11 cellular contexts compared by ENCODE assay signal in genomic region chr18:48546411-48546810, GRCh38. TPM values are rescaled to one million over a fixed set of nuclear protein-coding genes. Genes with fewer than 3 reads are reported as not detected.
DNase-seq lines count a peak whose midpoint lies in the region; ATAC-seq, FAIRE-seq and TF ChIP-seq lines count a peak whose summit lies in the region.
"Had no signal": no experiment of that assay in that cellular context is flagged by ENCODE, and none has a peak within 500 bp of the region (broad histone marks: within the 10 kb centered on the region; RNA-seq: fewer than 3 reads in every experiment).

No MANE protein-coding gene starts in this region.

- no TSS peak for BruUV-seq in A673 (replicated peaks; lab: Mats Ljungman, UMichigan)
- no TSS peak for BruUV-seq in endothelial cell of umbilical vein (replicated peaks; lab: Mats Ljungman, UMichigan)

- no peaks in the 10 kb centered on the region for H3K36me3 ChIP-seq in A673 (ENCODE audit: insufficient read depth, low read length, poor library complexity, severe bottlenecking)
- no peaks in the 10 kb centered on the region for H3K36me3 ChIP-seq in endothelial cell of umbilical vein (ENCODE audit: control insufficient read depth in 2 of 2, extremely low read depth in 1 of 2, insufficient read depth in 2 of 2, low read length in 2 of 2)
- H3K36me3 ChIP-seq in mesodermal cell (ENCODE audit: control insufficient read depth, insufficient read depth, low read length): peaks cover 21% of the 10 kb centered on the region
- H3K36me3 ChIP-seq in MM.1S (replicated peaks; ENCODE audit: insufficient read depth, low read length): no peaks in the 10 kb centered on the region

- peak overlapping the region; percentile 76 for H3K9ac ChIP-seq in endothelial cell of umbilical vein (replicated peaks; ENCODE audit: extremely low read depth, insufficient read depth, low read length)
- H3K9ac ChIP-seq in MM.1S (ENCODE audit: low read length): no peak overlapping the region

- H3K79me2 ChIP-seq in endothelial cell of umbilical vein (ENCODE audit: control insufficient read depth, insufficient read depth, low read length): peaks cover 44% of the 10 kb centered on the region
- no peaks in the 10 kb centered on the region for H3K79me2 ChIP-seq in MM.1S (ENCODE audit: low read length)

- ATAC-seq in stimulated activated effector memory CD8-positive, alpha-beta T cell treated with anti-CD3 and anti-CD28 coated beads, Interleukin-12 subunit alpha, Interleukin-12 subunit beta, amount 100 ng/mL, for 72 hours: no peak

- H3K9me3 Mint-ChIP-seq in stimulated activated effector memory CD8-positive, alpha-beta T cell treated with anti-CD3 and anti-CD28 coated beads, Interleukin-12 subunit alpha, Interleukin-12 subunit beta, amount 100 ng/mL, for 72 hours: no peaks in the 10 kb centered on the region
- H3K9me3 Mint-ChIP-seq: activated CD4-positive, alpha-beta memory T cell treated with anti-CD3 and anti-CD28 coated beads for 36 hours had no signal

- no peaks in the 10 kb centered on the region for H4K20me1 ChIP-seq in endothelial cell of umbilical vein (replicated peaks; ENCODE audit: control insufficient read depth, extremely low read depth, insufficient read depth, low read length)
- H4K20me1 ChIP-seq in MM.1S (ENCODE audit: insufficient read depth, low read length): no peaks in the 10 kb centered on the region

- no peaks in the 10 kb centered on the region for H3K9me2 ChIP-seq in MM.1S (replicated peaks; ENCODE audit: insufficient read depth, low read length)

- no peak overlapping the region for H3K4me3 Mint-ChIP-seq in stimulated activated effector memory CD8-positive, alpha-beta T cell treated with anti-CD3 and anti-CD28 coated beads, Interleukin-12 subunit alpha, Interleukin-12 subunit beta, amount 100 ng/mL, for 72 hours
- H3K4me3 Mint-ChIP-seq: activated CD4-positive, alpha-beta memory T cell treated with anti-CD3 and anti-CD28 coated beads for 36 hours; B cell had no signal

- CTCF ChIA-PET in A673 (lab: Charles Lee): no interaction called here
- CTCF ChIA-PET in endothelial cell of umbilical vein (lab: Charles Lee): interaction anchor here (0.8 to 2.8 kb wide), 10 partner anchors 9 to 118 kb away, joined by 3 to 11 read pairs (median 4); no protein-coding TSS in a partner anchor

- H3K4me1 Mint-ChIP-seq in stimulated activated effector memory CD8-positive, alpha-beta T cell treated with anti-CD3 and anti-CD28 coated beads, Interleukin-12 subunit alpha, Interleukin-12 subunit beta, amount 100 ng/mL, for 72 hours: peaks cover 11% of the 10 kb centered on the region

- POLR2A ChIA-PET in A673 (lab: Charles Lee; ENCODE audit: low non-redundant PET) (no interaction called here), endothelial cell of umbilical vein (lab: Charles Lee) (interaction anchor here (1.2 kb wide), 1 partner anchor 15 kb away, joined by 4 read pairs; no protein-coding TSS in a partner anchor)

- H2AFZ ChIP-seq in endothelial cell of umbilical vein (ENCODE audit: low read depth, low read length) (no peak overlapping the region), MM.1S (ENCODE audit: low read length) (no peak overlapping the region)

- intact Hi-C loops in A673 (cut with micrococcal nuclease; ENCODE audit: unreplicated experiment) (no loop called here), endothelial cell of umbilical vein (cut with micrococcal nuclease) (loop anchor here (10.0 kb wide), 2 partner anchors 612 to 918 kb away; partner anchors contain the start of genes DYM and SMAD2)

- TF ChIP-seq CTCF in A673 (conservative IDR thresholded peaks at IDR 0.05; ENCODE audit: low read depth, low read length) (no peak), endothelial cell of umbilical vein (IDR thresholded peaks at IDR 0.05; ENCODE audit: extremely low read depth in 1 of 2, insufficient read depth in 1 of 2, low read depth in 1 of 2, low read length in 2 of 2) (no peak), MM.1S (IDR thresholded peaks at IDR 0.05; ENCODE audit: low read length) (no peak)

- no peak overlapping the region for H3K27ac Mint-ChIP-seq in stimulated activated effector memory CD8-positive, alpha-beta T cell treated with anti-CD3 and anti-CD28 coated beads, Interleukin-12 subunit alpha, Interleukin-12 subunit beta, amount 100 ng/mL, for 72 hours
- H3K27ac Mint-ChIP-seq: activated CD4-positive, alpha-beta memory T cell treated with anti-CD3 and anti-CD28 coated beads for 36 hours; B cell had no signal

- dilution Hi-C loops in endothelial cell of umbilical vein (cut with MboI; ENCODE audit: extremely low pct_ligation_motif_present, low sequenced_read_pairs): no loop called here

- no peak for FAIRE-seq in endothelial cell of umbilical vein (lab: Jason Lieb, UNC)

- H3K9me1 ChIP-seq in endothelial cell of umbilical vein (replicated peaks; ENCODE audit: control insufficient read depth, extremely low read depth, insufficient read depth, low read length): no peaks in the 10 kb centered on the region

- H3F3A ChIP-seq in MM.1S (ENCODE audit: insufficient read depth, low read length): no peaks in the 10 kb centered on the region; the same call in 1 of the 2 replicates

- DNase-seq in A673 (ENCODE audit: low spot score) (peak; percentile 40), M059J (ENCODE audit: low read depth) (peak; percentile 57), endothelial cell of umbilical vein (ENCODE audit: low read depth, low spot score) (no peak), NCI-H1092 treated with DMSO at 0.1 percent for 48 hours (lab: John Stamatoyannopoulos, UW) (no peak), MM.1S (no peak), CD1c-positive myeloid dendritic cell (ENCODE audit: extremely low spot score) (no peak)
- DNase-seq in stimulated activated effector memory CD8-positive, alpha-beta T cell treated with anti-CD3 and anti-CD28 coated beads, Interleukin-12 subunit alpha, Interleukin-12 subunit beta, amount 100 ng/mL, for 72 hours (ENCODE audit: low spot score in 2 of 2): no peak
- DNase-seq: activated CD4-positive, alpha-beta memory T cell treated with anti-CD3 and anti-CD28 coated beads for 36 hours had no signal

- H3K27ac ChIP-seq in A673 (ENCODE audit: low read depth, low read length, poor library complexity, severe bottlenecking) (peak overlapping the region; percentile 65), endothelial cell of umbilical vein (ENCODE audit: insufficient read depth, low read depth, low read length) (peak overlapping the region; percentile 85), mesodermal cell (ENCODE audit: low read depth, low read length, severe bottlenecking) (peak overlapping the region; percentile 82), MM.1S (ENCODE audit: low read length) (no peak overlapping the region)

- H3K4me3 ChIP-seq in A673 (ENCODE audit: low read depth, low read length, poor library complexity, severe bottlenecking): no peak overlapping the region
- no peak overlapping the region for H3K4me3 ChIP-seq in endothelial cell of umbilical vein (replicated peaks in 1 of 3; ENCODE audit: insufficient read depth in 1 of 3, low read depth in 1 of 3, low read length in 3 of 3)
- no peak overlapping the region for H3K4me3 ChIP-seq in mesodermal cell (ENCODE audit: extremely low read depth, insufficient read depth, low read length, poor library complexity, severe bottlenecking)
- H3K4me3 ChIP-seq in MM.1S (ENCODE audit: low read length): no peak overlapping the region
- H3K4me3 ChIP-seq: lung had no signal

- WGBS in mesodermal cell (ENCODE audit: insufficient coverage in 2 of 2), 2 experiments: 63 to 80% methylated on average over 4 to 7 of the region's 7 CpGs

- H3K9me3 ChIP-seq in A673 (ENCODE audit: low read depth, low read length, poor library complexity, severe bottlenecking) (no peaks in the 10 kb centered on the region), endothelial cell of umbilical vein (replicated peaks; ENCODE audit: control insufficient read depth, insufficient read depth, low read length) (no peaks in the 10 kb centered on the region), mesodermal cell (ENCODE audit: control insufficient read depth, low read length) (no peaks in the 10 kb centered on the region), MM.1S (replicated peaks; ENCODE audit: insufficient read depth, low read length) (no peaks in the 10 kb centered on the region)

- peak overlapping the region; percentile 38 for H3K4me2 ChIP-seq in endothelial cell of umbilical vein (ENCODE audit: insufficient read depth, low read length)
- no peak overlapping the region for H3K4me2 ChIP-seq in MM.1S (ENCODE audit: low read depth, low read length)

- peaks cover 5% of the 10 kb centered on the region for H3K36me3 Mint-ChIP-seq in stimulated activated effector memory CD8-positive, alpha-beta T cell treated with anti-CD3 and anti-CD28 coated beads, Interleukin-12 subunit alpha, Interleukin-12 subunit beta, amount 100 ng/mL, for 72 hours
- H3K36me3 Mint-ChIP-seq: activated CD4-positive, alpha-beta memory T cell treated with anti-CD3 and anti-CD28 coated beads for 36 hours had no signal

- peaks cover 36% of the 10 kb centered on the region for H3K4me1 ChIP-seq in A673 (ENCODE audit: insufficient read depth, low read length, poor library complexity, severe bottlenecking)
- H3K4me1 ChIP-seq in endothelial cell of umbilical vein (ENCODE audit: control insufficient read depth, extremely low read depth, insufficient read depth, low read length): peaks cover 32% of the 10 kb centered on the region
- peaks cover 67% of the 10 kb centered on the region for H3K4me1 ChIP-seq in mesodermal cell (ENCODE audit: control insufficient read depth, insufficient read depth, low read length, poor library complexity, severe bottlenecking)
- 0 out of 2 replicates have a peak, but pooled peaks cover 3% of the 10 kb centered on the region for H3K4me1 ChIP-seq in MM.1S (ENCODE audit: low read length)

- H3K27me3 ChIP-seq in A673 (replicated peaks; ENCODE audit: insufficient read depth, low read depth, low read length, poor library complexity) (no peaks in the 10 kb centered on the region), endothelial cell of umbilical vein (ENCODE audit: control insufficient read depth in 2 of 2, insufficient read depth in 2 of 2, low read length in 2 of 2) (no peaks in the 10 kb centered on the region), MM.1S (replicated peaks; ENCODE audit: insufficient read depth, low read length) (no peaks in the 10 kb centered on the region)

- no peak for TF ChIP-seq POLR2A in endothelial cell of umbilical vein (IDR thresholded peaks at IDR 0.05; ENCODE audit: low read depth, low read length)

RNA-seq across cellular contexts. Expression of gene CTIF, which starts 7.6 kb away (rescaled TPM):
- total RNA-seq in A673 (2021): 23.5 and 29.8 TPM in 2 replicates
- total RNA-seq in M059J (2014; rRNA removed; shearing (Covaris generic)): 11.7 and 19.7 TPM in 2 replicates
- total RNA-seq in endothelial cell of umbilical vein: 49.4 and 57.7 TPM in 2 replicates
- polyA plus RNA-seq in endothelial cell of umbilical vein: 20.9 and 24.1 TPM in 2 replicates
- polyA plus RNA-seq in endothelial cell of umbilical vein (2011; cell fraction: cytosol; rRNA removed): 13.1 and 19.0 TPM in 2 replicates
- 64.5 and 75.2 TPM in 2 replicates for polyA plus RNA-seq in endothelial cell of umbilical vein (2011; cell fraction: nucleus; rRNA removed)
- polyA plus RNA-seq in endothelial cell of umbilical vein (2012): 25.8 and 30.4 TPM in 2 replicates
- polyA minus RNA-seq in endothelial cell of umbilical vein: 43.4 and 54.5 TPM in 2 replicates
- 8.0 TPM for polyA minus RNA-seq in endothelial cell of umbilical vein (2011; cell fraction: cytosol; rRNA and poly(A)+ RNA removed)
- 61.2 and 104 TPM in 2 replicates for polyA minus RNA-seq in endothelial cell of umbilical vein (2011; cell fraction: nucleus; rRNA and poly(A)+ RNA removed)
- polyA plus RNA-seq in mesodermal cell (2013, experiment 1 of 2): 29.8 TPM
- 26.5 TPM for polyA plus RNA-seq in mesodermal cell (2013, experiment 2 of 2)

Comparison
In these comparisons a context has a peak if more than half of its experiments do, and no peak if none do; other contexts are left out.
1. DNase-seq: peak in A673 (single experiment) and M059J (single experiment); none in endothelial cell of umbilical vein (single experiment), NCI-H1092 treated with DMSO at 0.1 percent for 48 hours (single experiment), MM.1S (single experiment), CD1c-positive myeloid dendritic cell (single experiment) and stimulated activated effector memory CD8-positive, alpha-beta T cell treated with anti-CD3 and anti-CD28 coated beads, Interleukin-12 subunit alpha, Interleukin-12 subunit beta, amount 100 ng/mL, for 72 hours (0 of 2).